ENCODE assay signal across 1 cellular context in genomic region chr12:15208140-15208539, GRCh38.
TF ChIP-seq lines count a peak whose summit lies in the region.

No MANE protein-coding gene starts in this region.

TF ChIP-seq in HepG2, 621 proteins besides CTCF, POLR2A, EP300 and RAD21 (continued from another document):
- TF ChIP-seq FOXP4 (CRISPR knock-in tag; IDR thresholded peaks at IDR 0.05), result no peak
